8 cellular contexts compared by ENCODE assay signal in the genomic region with DNA sequence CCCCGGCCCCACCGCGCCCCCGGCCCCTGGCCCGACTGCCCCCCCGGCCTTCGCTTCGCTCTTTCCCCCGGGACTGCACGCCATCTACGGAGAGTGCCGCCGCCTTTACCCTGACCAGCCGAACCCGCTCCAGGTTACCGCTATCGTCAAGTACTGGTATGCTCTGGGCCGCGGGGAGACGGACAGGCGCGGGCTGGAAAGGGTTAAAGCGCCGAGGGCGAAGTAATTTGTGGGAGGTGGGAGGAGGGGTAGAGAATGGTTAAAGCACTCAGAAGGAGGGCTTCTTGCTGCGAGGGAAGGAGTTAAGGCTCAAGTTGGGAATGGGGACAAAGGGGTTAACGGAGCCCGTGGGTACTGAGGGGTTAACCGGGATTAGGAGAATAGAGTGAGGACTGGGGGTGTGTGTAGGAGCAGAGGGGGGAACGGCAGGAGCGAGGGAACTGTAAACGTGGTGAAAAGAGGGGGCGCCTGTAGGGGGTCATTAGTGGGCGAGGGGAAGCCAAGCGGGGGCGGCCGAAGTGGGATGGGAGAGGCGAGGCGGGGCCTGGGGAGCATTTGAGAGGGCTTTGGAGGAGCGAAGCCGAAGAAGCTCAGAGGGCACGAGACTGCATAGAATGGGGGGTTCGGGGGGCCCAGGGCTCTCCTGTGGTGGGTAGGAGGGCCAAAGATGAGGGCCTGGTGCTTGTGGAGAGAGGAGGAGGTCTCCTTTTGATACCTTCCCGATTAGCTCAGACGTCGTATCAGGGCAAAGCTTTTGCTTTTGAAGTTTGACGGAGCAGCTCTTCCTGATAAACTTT. TPM values are rescaled to one million over a fixed set of nuclear protein-coding genes. Genes with fewer than 3 reads are reported as not detected.
DNase-seq lines count a peak whose midpoint lies in the region; ATAC-seq and TF ChIP-seq lines count a peak whose summit lies in the region.

No MANE protein-coding gene starts in this region.

- no peak for TF ChIP-seq CTCF in AG09309 (IDR thresholded peaks at IDR 0.05; ENCODE audit: control insufficient read depth, insufficient read depth, low read depth, low read length, missing control alignments)
- TF ChIP-seq CTCF in epithelial cell of esophagus (IDR thresholded peaks at IDR 0.05; ENCODE audit: insufficient read depth, low read depth, low read length, missing control alignments): no peak

- ATAC-seq in GM19467 (IDR thresholded peaks at IDR 0.05; ENCODE audit: unreplicated experiment): no peak
- no peak for ATAC-seq in GM21528 (IDR thresholded peaks at IDR 0.05; ENCODE audit: low FRiP score, unreplicated experiment)

- no peaks in the 10 kb centered on the region for H3K27me3 ChIP-seq in mucosa of stomach (ENCODE audit: control insufficient read depth, insufficient read depth, low read length)
- H3K27me3 ChIP-seq in thymus (ENCODE audit: control insufficient read depth, insufficient read depth): no peaks in the 10 kb centered on the region

- TF ChIP-seq RAD21 in Ishikawa (IDR thresholded peaks at IDR 0.05; ENCODE audit: low read depth): no peak

- H3K4me1 ChIP-seq in mucosa of stomach (ENCODE audit: control insufficient read depth, insufficient read depth, low read length) (peaks cover 18% of the 10 kb centered on the region), thymus (ENCODE audit: control insufficient read depth, insufficient read depth, low read length) (peaks cover 10% of the 10 kb centered on the region)

- H3K9ac ChIP-seq in mucosa of stomach (ENCODE audit: low read length): peak overlapping the region; percentile 88

- 1% methylated on average over 47 of the region's 47 CpGs for WGBS in thymus

- DNase-seq in AG09309 (ENCODE audit: low read depth) (no peak), epithelial cell of esophagus (ENCODE audit: low read depth) (peak; percentile 34)
- DNase-seq in activated CD4-positive, alpha-beta T cell treated with anti-CD3 and anti-CD28 coated beads, Interleukin-2, amount 50 U/mL, for 1 hour: peak; percentile 4

- H3K9me3 ChIP-seq in mucosa of stomach (ENCODE audit: control insufficient read depth, low read length) (no peaks in the 10 kb centered on the region), thymus (ENCODE audit: control insufficient read depth) (peaks cover 1% of the 10 kb centered on the region)

- no peak for TF ChIP-seq EP300 in Ishikawa (IDR thresholded peaks at IDR 0.05; ENCODE audit: borderline replicate concordance)

- peak overlapping the region; percentile 91 for H3K4me3 ChIP-seq in AG09309 (ENCODE audit: control insufficient read depth, low read depth, low read length)
- peak overlapping the region; percentile 97 for H3K4me3 ChIP-seq in epithelial cell of esophagus (ENCODE audit: low read length)
- H3K4me3 ChIP-seq in mucosa of stomach (ENCODE audit: low read length): peak overlapping the region; percentile 87
- peak overlapping the region; percentile 94 for H3K4me3 ChIP-seq in thymus (ENCODE audit: low read length)

- H3K36me3 ChIP-seq in mucosa of stomach (ENCODE audit: control insufficient read depth, insufficient read depth, low read length) (no peaks in the 10 kb centered on the region), thymus (ENCODE audit: control insufficient read depth, insufficient read depth) (peaks cover 12% of the 10 kb centered on the region)

- H3K27ac ChIP-seq in thymus (ENCODE audit: low read depth): peak overlapping the region; percentile 71

TF ChIP-seq in Ishikawa, 13 proteins besides CTCF, POLR2A, EP300 and RAD21:
- TF ChIP-seq USF1 (IDR thresholded peaks at IDR 0.05): no peak
- no peak for TF ChIP-seq TEAD4 (IDR thresholded peaks at IDR 0.05)
- no peak for TF ChIP-seq YY1 (IDR thresholded peaks at IDR 0.05; ENCODE audit: low read depth)
- no peak for TF ChIP-seq FOXM1 (IDR thresholded peaks at IDR 0.05; ENCODE audit: borderline replicate concordance, low read depth)
- peak; percentile 8; the same call in 1 of the 2 replicates for TF ChIP-seq TAF1 (IDR thresholded peaks at IDR 0.05; ENCODE audit: low read depth)
- peak; percentile 31; the same call in 1 of the 2 replicates for TF ChIP-seq EGR1 (IDR thresholded peaks at IDR 0.05)
- no peak for TF ChIP-seq TCF12 (IDR thresholded peaks at IDR 0.05; ENCODE audit: low read depth)
- no peak for TF ChIP-seq NFIC (IDR thresholded peaks at IDR 0.05)
- peak; percentile 74 for TF ChIP-seq ZBTB7A (IDR thresholded peaks at IDR 0.05; ENCODE audit: low read depth)
- TF ChIP-seq REST (IDR thresholded peaks at IDR 0.05; ENCODE audit: low read depth): no peak
- TF ChIP-seq, protein P1, sequence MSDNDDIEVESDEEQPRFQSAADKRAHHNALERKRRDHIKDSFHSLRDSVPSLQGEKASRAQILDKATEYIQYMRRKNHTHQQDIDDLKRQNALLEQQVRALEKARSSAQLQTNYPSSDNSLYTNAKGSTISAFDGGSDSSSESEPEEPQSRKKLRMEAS (IDR thresholded peaks at IDR 0.05): no peak
- TF ChIP-seq CREB1 (IDR thresholded peaks at IDR 0.05; ENCODE audit: low read depth): no peak
- TF ChIP-seq CEBPB (IDR thresholded peaks at IDR 0.05): no peak

RNA-seq across cellular contexts. Expression of gene SUFU, which starts 0.6 kb away (rescaled TPM):
- polyA plus RNA-seq in thymus: 4.3 TPM

RNA-seq across cellular contexts. Expression of gene ACTR1A, which starts 1.9 kb away (rescaled TPM):
- polyA plus RNA-seq in thymus: 63.7 TPM

RNA-seq across cellular contexts. Expression of gene C10orf95, which starts 53.0 kb away (rescaled TPM):
- polyA plus RNA-seq in thymus: 0.46 TPM
